Comparison of ENCODE assay signal across 9 cellular contexts in the genomic region with DNA sequence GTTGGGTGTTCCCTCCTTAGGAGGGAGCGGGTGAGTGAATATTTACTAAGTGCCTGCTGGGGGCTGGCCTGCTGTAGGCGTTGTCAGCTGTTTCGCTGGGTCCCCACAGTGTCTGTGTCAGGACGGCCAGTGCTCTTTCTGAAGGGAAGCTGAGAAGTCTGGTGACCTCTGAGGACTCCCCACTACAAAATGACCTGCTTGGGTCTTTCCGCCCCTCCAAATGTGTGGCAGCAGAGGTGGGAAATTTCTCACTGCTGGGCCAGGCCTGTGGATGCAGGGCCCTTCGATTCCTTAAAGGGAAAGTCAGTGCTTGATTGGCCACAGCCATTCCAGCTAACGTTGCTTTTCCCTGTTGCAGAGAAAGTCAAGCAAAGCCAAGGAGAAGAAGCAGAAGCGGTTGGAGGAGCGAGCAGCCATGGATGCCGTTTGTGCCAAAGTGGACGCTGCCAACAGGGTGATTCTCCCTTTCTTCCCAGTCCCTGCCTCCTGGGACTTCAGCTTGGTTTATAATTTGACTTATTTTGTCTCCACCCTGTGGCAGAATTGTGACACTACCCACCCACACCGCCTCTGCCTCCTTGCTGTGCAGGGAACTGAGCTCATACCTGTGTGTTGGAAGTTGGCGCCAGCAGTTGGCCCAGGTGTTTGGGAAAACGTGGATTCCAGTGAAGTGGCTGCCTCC. TPM values are rescaled to one million over a fixed set of nuclear protein-coding genes. Genes with fewer than 3 reads are reported as not detected.
DNase-seq lines count a peak whose midpoint lies in the region; ATAC-seq, FAIRE-seq and TF ChIP-seq lines count a peak whose summit lies in the region.
"Had no signal": no experiment of that assay in that cellular context is flagged by ENCODE, and none has a peak within 500 bp of the region (broad histone marks: within the 10 kb centered on the region; RNA-seq: fewer than 3 reads in every experiment).

No MANE protein-coding gene starts in this region.

- no TSS peak for BruUV-seq in OCI-LY7 (replicated peaks; lab: Mats Ljungman, UMichigan)

- H2AFZ ChIP-seq in OCI-LY7 (ENCODE audit: low read length): no peak overlapping the region

- H3K4me1 ChIP-seq in OCI-LY7 (ENCODE audit: insufficient read depth, low read length, poor library complexity, severe bottlenecking): peaks cover 6% of the 10 kb centered on the region
- peaks cover 0 to 19% (median 9%) of the 10 kb centered on the region in 4 donors for H3K4me1 ChIP-seq in tibial artery

- peaks cover 13% of the 10 kb centered on the region for H3K36me3 Mint-ChIP-seq in nephron (ENCODE audit: low read depth)

- POLR2A ChIA-PET in OCI-LY7 (lab: Charles Lee): interaction anchor here (0.7 to 0.9 kb wide), 3 partner anchors 107 to 121 kb away, joined by 3 read pairs; partner anchors contain the start of gene MARK2

- FAIRE-seq in HTR-8/SVneo (lab: Jason Lieb, UNC): no peak
- FAIRE-seq: TTC549 had no signal

- H4K20me1 ChIP-seq in OCI-LY7 (ENCODE audit: insufficient read depth, low read length): 0 out of 2 replicates have a peak, but pooled peaks cover 2% of the 10 kb centered on the region

- in situ Hi-C loops in Caki2 (cut with HindIII; ENCODE audit: low pct_unique_long_range_greater_than_20kb, low sequenced_read_pairs): no loop called here

- H3K9me3 ChIP-seq in OCI-LY7 (ENCODE audit: low read length) (no peaks in the 10 kb centered on the region), tibial artery (no peaks in the 10 kb centered on the region)

- TF ChIP-seq CTCF in OCI-LY7 (conservative IDR thresholded peaks at IDR 0.05; ENCODE audit: low read length): peak; percentile 83
- peak; percentile 70 for TF ChIP-seq CTCF in fibroblast of pulmonary artery (IDR thresholded peaks at IDR 0.05; ENCODE audit: low read length, missing control alignments)
- TF ChIP-seq CTCF in nephron (IDR thresholded peaks at IDR 0.05; ENCODE audit: unreplicated experiment in 3 of 3): peak; percentile 70 to 79 (median 75)
- TF ChIP-seq CTCF in tibial artery (IDR thresholded peaks at IDR 0.05): peak; percentile 78 to 95

- no peak overlapping the region for H3K4me2 ChIP-seq in OCI-LY7 (ENCODE audit: low read length)

- no peak overlapping the region for H3K27ac ChIP-seq in OCI-LY7 (ENCODE audit: low read depth, low read length, poor library complexity, severe bottlenecking)
- H3K27ac ChIP-seq in tibial artery: peak overlapping the region; percentile 45 to 86

- no peak for ATAC-seq in HG02759 (IDR thresholded peaks at IDR 0.05; ENCODE audit: unreplicated experiment)

- peaks cover 3% of the 10 kb centered on the region; the same call in 1 of the 2 replicates for H3K79me2 ChIP-seq in OCI-LY7 (ENCODE audit: insufficient read depth, low read depth, low read length)

- H3K27me3 Mint-ChIP-seq in nephron (ENCODE audit: low read depth): no peaks in the 10 kb centered on the region

- peaks cover 36% of the 10 kb centered on the region for H3K4me1 Mint-ChIP-seq in nephron

- peak overlapping the region; percentile 39 to 62 (median 47) for H3K27ac Mint-ChIP-seq in nephron

- no peaks in the 10 kb centered on the region for H3K9me3 Mint-ChIP-seq in nephron

- H3K36me3 ChIP-seq in OCI-LY7 (ENCODE audit: insufficient read depth, low read length): peaks cover 55% of the 10 kb centered on the region
- peaks cover 0 to 24% (median 9%) of the 10 kb centered on the region in 3 donors for H3K36me3 ChIP-seq in tibial artery

- H3K9me2 ChIP-seq in OCI-LY7 (ENCODE audit: insufficient read depth, low read length): no peaks in the 10 kb centered on the region

- H3K4me3 Mint-ChIP-seq in nephron: peak overlapping the region in 1 of 3 experiments; percentile 6

- CTCF ChIA-PET in OCI-LY7 (lab: Charles Lee; ENCODE audit: unreplicated experiment): interaction anchor here (2.6 kb wide), 1 partner anchor 109 kb away, joined by 17 read pairs; no protein-coding TSS in a partner anchor

- H3K4me3 ChIP-seq in OCI-LY7 (ENCODE audit: low read depth, low read length, poor library complexity, severe bottlenecking) (no peak overlapping the region), fibroblast of pulmonary artery (replicated peaks; ENCODE audit: low read depth, low read length) (no peak overlapping the region), tibial artery (peak overlapping the region; percentile 3 to 16)

- no peaks in the 10 kb centered on the region for H3K27me3 ChIP-seq in tibial artery

- peak; percentile 48 for DNase-seq in Caki2 (ENCODE audit: low read depth)
- peak; percentile 59 for DNase-seq in HTR-8/SVneo (ENCODE audit: insufficient read length, low spot score)
- DNase-seq in OCI-LY7 (ENCODE audit: low spot score): peak; percentile 62
- DNase-seq in activated T-helper 1 cell treated with anti-CD3 and anti-CD28 coated beads, Interleukin-2, amount 50 U/mL, for 16 hours (ENCODE audit: low read depth in 1 of 2, low spot score in 1 of 2): peak; percentile 11 to 21
- peak; percentile 83 for DNase-seq in fibroblast of pulmonary artery (ENCODE audit: low read depth)
- DNase-seq in tibial artery: peak; percentile 68 to 90

- intact Hi-C loops in OCI-LY7 (cut with micrococcal nuclease; ENCODE audit: unreplicated experiment): loop anchor here (1.0 to 5.0 kb wide), 2 partner anchors 38 to 108 kb away; no protein-coding TSS in a partner anchor
- intact Hi-C loops in tibial artery (cut with DNase I; ENCODE audit: low total_unique reads): loop anchor here (1.0 to 5.0 kb wide), 2 partner anchors 108 to 178 kb away; partner anchors contain the start of gene ZFTA

RNA-seq across cellular contexts. Expression of gene NAA40, which starts 6.8 kb away (rescaled TPM):
- 15.1 and 29.2 TPM in 2 replicates for total RNA-seq in Caki2 (2014; rRNA removed; shearing (Covaris generic); ENCODE audit: low replicate concordance)
- total RNA-seq in OCI-LY7 (2014; rRNA removed; shearing (Covaris generic)): 24.5 and 34.5 TPM in 2 replicates
- 45.1 and 45.5 TPM in 2 replicates for total RNA-seq in OCI-LY7 (2022)

RNA-seq across cellular contexts. Expression of gene RCOR2, which starts 28.7 kb away (rescaled TPM):
- total RNA-seq in Caki2 (2014; rRNA removed; shearing (Covaris generic); ENCODE audit: low replicate concordance): 0.61 TPM in 1 of 2 replicates, not detected in the other
- total RNA-seq in OCI-LY7 (2014; rRNA removed; shearing (Covaris generic)): 2.1 and 2.4 TPM in 2 replicates
- total RNA-seq in OCI-LY7 (2022): 2.4 and 3.2 TPM in 2 replicates

RNA-seq across cellular contexts. Expression of gene COX8A, which starts 28.8 kb away (rescaled TPM):
- total RNA-seq in Caki2 (2014; rRNA removed; shearing (Covaris generic); ENCODE audit: low replicate concordance): 573 and 596 TPM in 2 replicates
- total RNA-seq in OCI-LY7 (2014; rRNA removed; shearing (Covaris generic)): 523 and 811 TPM in 2 replicates
- 373 and 448 TPM in 2 replicates for total RNA-seq in OCI-LY7 (2022)

RNA-seq across cellular contexts. Expression of gene OTUB1, which starts 40.6 kb away (rescaled TPM):
- total RNA-seq in Caki2 (2014; rRNA removed; shearing (Covaris generic); ENCODE audit: low replicate concordance): 80.6 and 97.3 TPM in 2 replicates
- total RNA-seq in OCI-LY7 (2014; rRNA removed; shearing (Covaris generic)): 51.9 and 72.4 TPM in 2 replicates
- total RNA-seq in OCI-LY7 (2022): 88.1 and 88.5 TPM in 2 replicates

Comparison
In these comparisons a context has a peak if more than half of its experiments do, and no peak if none do; other contexts are left out.
1. DNase-seq: peak in every context shown above with its lines; median percentile 83 in fibroblast of pulmonary artery; 79 in tibial artery; 62 in OCI-LY7; 59 in HTR-8/SVneo; 48 in Caki2; 16 in activated T-helper 1 cell treated with anti-CD3 and anti-CD28 coated beads, Interleukin-2, amount 50 U/mL, for 16 hours.
2. H3K4me3 ChIP-seq: peak in tibial artery (2 of 2); none in OCI-LY7 (single experiment) and fibroblast of pulmonary artery (single experiment).
3. Peak in every context shown above with its lines, with median percentiles within 50 percentile points of each other: CTCF ChIP-seq.